25 cellular contexts compared by ENCODE assay signal in genomic region chr6:89547286-89547685, GRCh38.
"Had no signal": no experiment of that assay in that cellular context is flagged by ENCODE, and none has a peak within 500 bp of the region (broad histone marks: within the 10 kb centered on the region; RNA-seq: fewer than 3 reads in every experiment).

No MANE protein-coding gene starts in this region.

- DNase-seq: activated B cell treated with CpG ODN at 0.5 μM for 24 hours; activated CD4-positive, alpha-beta T cell treated with anti-CD3 and anti-CD28 coated beads for 1 hour; activated CD4-positive, alpha-beta T cell treated with anti-CD3 and anti-CD28 coated beads, Interleukin-2, amount 10 ng/mL, durations not matched to agents 24 days and 14 days; activated CD4-positive, alpha-beta T cell treated with anti-CD3 and anti-CD28 coated beads, Interleukin-2, amount 50 U/mL, for 48 hours; activated CD8-positive, alpha-beta memory T cell treated with anti-CD3 and anti-CD28 coated beads, Interleukin-2, amount 10 ng/mL, durations not matched to agents 7 days and 5 days; activated effector memory CD4-positive, alpha-beta T cell treated with anti-CD3 and anti-CD28 coated beads, Interleukin-2, amount 50 U/mL, for 16 hours; activated naive CD4-positive, alpha-beta T cell treated with Interleukin-2 at 50 U/mL for 16 hours; activated T-cell treated with anti-CD3 and anti-CD28 coated beads, Interleukin-2, amount 50 U/mL, for 24 hours; amygdala; MG63; MV-4-11; NCI-H1092 treated with DMSO at 0.1 percent for 48 hours; NCI-H1436 treated with DMSO at 0.1 percent for 48 hours; NCI-H187; NCI-H2081; NCI-H446 treated with DMSO at 0.1 percent for 48 hours; NCI-H526; PC-9; SHP77 treated with DMSO at 0.1 percent for 48 hours; T-helper 17 cell; T-helper 9 cell had no signal

- H3K9me3 Mint-ChIP-seq: activated B cell treated with CpG ODN at 0.5 μM for 24 hours; activated CD4-positive, alpha-beta T cell treated with anti-CD3 and anti-CD28 coated beads, Interleukin-2, amount 10 ng/mL, durations not matched to agents 24 days and 14 days; activated naive CD4-positive, alpha-beta T cell treated with anti-CD3 and anti-CD28 coated beads, Interleukin-2, amount 50 U/mL, for 72 hours; activated T-cell treated with anti-CD3 and anti-CD28 coated beads, Interleukin-2, amount 50 U/mL, for 24 hours; activated T-helper 1 cell treated with anti-CD3 and anti-CD28 coated beads, Interleukin-12 subunit alpha, Interleukin-12 subunit beta, Interleukin-2, Interleukin-4 antibody, amounts not matched to agents 30 ng/mL and 10 ng/mL and 1 ng/mL, durations not matched to agents 14 hours and 24 hours and 36 hours; central memory CD8-positive, alpha-beta T cell had no signal

- H3K27me3 Mint-ChIP-seq: activated CD8-positive, alpha-beta memory T cell treated with anti-CD3 and anti-CD28 coated beads, Interleukin-2, amount 10 ng/mL, durations not matched to agents 7 days and 5 days; activated T-cell treated with anti-CD3 and anti-CD28 coated beads, Interleukin-2, amount 50 U/mL, for 24 hours; brain had no signal

- H3K27ac Mint-ChIP-seq: activated B cell treated with CpG ODN at 0.5 μM for 24 hours; activated CD4-positive, alpha-beta T cell treated with anti-CD3 and anti-CD28 coated beads, Interleukin-2, amount 10 ng/mL, durations not matched to agents 24 days and 14 days; activated CD8-positive, alpha-beta memory T cell treated with anti-CD3 and anti-CD28 coated beads, Interleukin-2, amount 10 ng/mL, durations not matched to agents 7 days and 5 days; activated naive CD4-positive, alpha-beta T cell treated with anti-CD3 and anti-CD28 coated beads, Interleukin-2, amount 50 U/mL, for 72 hours; activated T-cell treated with anti-CD3 and anti-CD28 coated beads, Interleukin-2, amount 50 U/mL, for 24 hours; activated T-helper 1 cell treated with anti-CD3 and anti-CD28 coated beads, Interleukin-12 subunit alpha, Interleukin-12 subunit beta, Interleukin-2, Interleukin-4 antibody, amounts not matched to agents 30 ng/mL and 10 ng/mL and 1 ng/mL, durations not matched to agents 14 hours and 24 hours and 36 hours; brain; T-helper 17 cell had no signal

- H3K4me3 Mint-ChIP-seq: activated B cell treated with CpG ODN at 0.5 μM for 24 hours; activated CD4-positive, alpha-beta T cell treated with anti-CD3 and anti-CD28 coated beads, Interleukin-2, amount 10 ng/mL, durations not matched to agents 24 days and 14 days; activated CD8-positive, alpha-beta memory T cell treated with anti-CD3 and anti-CD28 coated beads, Interleukin-2, amount 10 ng/mL, durations not matched to agents 7 days and 5 days; activated T-cell treated with anti-CD3 and anti-CD28 coated beads, Interleukin-2, amount 50 U/mL, for 24 hours; activated T-helper 1 cell treated with anti-CD3 and anti-CD28 coated beads, Interleukin-12 subunit alpha, Interleukin-12 subunit beta, Interleukin-2, Interleukin-4 antibody, amounts not matched to agents 30 ng/mL and 10 ng/mL and 1 ng/mL, durations not matched to agents 14 hours and 24 hours and 36 hours; brain; central memory CD8-positive, alpha-beta T cell; T-helper 17 cell had no signal

- H3K4me1 Mint-ChIP-seq: activated B cell treated with CpG ODN at 0.5 μM for 24 hours; activated CD4-positive, alpha-beta T cell treated with anti-CD3 and anti-CD28 coated beads, Interleukin-2, amount 10 ng/mL, durations not matched to agents 24 days and 14 days; activated CD8-positive, alpha-beta memory T cell treated with anti-CD3 and anti-CD28 coated beads, Interleukin-2, amount 10 ng/mL, durations not matched to agents 7 days and 5 days; central memory CD8-positive, alpha-beta T cell; T-helper 17 cell had no signal

- H2AFZ ChIP-seq: PC-9 had no signal

- H3K9me3 ChIP-seq: MG63 had no signal

- H3K36me3 Mint-ChIP-seq: activated CD8-positive, alpha-beta memory T cell treated with anti-CD3 and anti-CD28 coated beads, Interleukin-2, amount 10 ng/mL, durations not matched to agents 7 days and 5 days; activated naive CD4-positive, alpha-beta T cell treated with anti-CD3 and anti-CD28 coated beads, Interleukin-2, amount 50 U/mL, for 72 hours; brain had no signal

- H3K36me3 ChIP-seq: MG63 had no signal

- H3K27ac ChIP-seq: PC-9 had no signal

- H3K4me2 ChIP-seq: PC-9 had no signal

- H3K4me3 ChIP-seq: MG63, PC-9 had no signal
